ENCODE assay signal across 11 cellular contexts in genomic region chr9:121317737-121318630, GRCh38. TPM values are rescaled to one million over a fixed set of nuclear protein-coding genes. Genes with fewer than 3 reads are reported as not detected.
DNase-seq lines count a peak whose midpoint lies in the region; ATAC-seq and TF ChIP-seq lines count a peak whose summit lies in the region.
"Had no signal": no experiment of that assay in that cellular context is flagged by ENCODE, and none has a peak within 500 bp of the region (broad histone marks: within the 10 kb centered on the region; RNA-seq: fewer than 3 reads in every experiment).

No MANE protein-coding gene starts in this region.

- ATAC-seq in Right ventricle myocardium superior (ENCODE audit: poor library complexity) (peak; percentile 65), GM18520 (IDR thresholded peaks at IDR 0.05; ENCODE audit: unreplicated experiment) (no peak)

- intact Hi-C loops in breast epithelium (cut with DNase I; ENCODE audit: low total_unique reads): loop anchor here (10.0 kb wide), 1 partner anchor 103 kb away; no protein-coding TSS in a partner anchor
- intact Hi-C loops in Right ventricle myocardium superior (cut with DNase I): loop anchor here (5.0 kb wide), 3 partner anchors 59 to 106 kb away; no protein-coding TSS in a partner anchor
- intact Hi-C loops in ovary (cut with DNase I): loop anchor here in 3 of 4 donors (5.0 kb wide), 4 partner anchors 41 to 106 kb away; no protein-coding TSS in a partner anchor
- intact Hi-C loops in transverse colon (cut with DNase I; ENCODE audit: low total_unique reads): loop anchor here (5.0 kb wide), 1 partner anchor 84 kb away; no protein-coding TSS in a partner anchor

- peaks cover 13% of the 10 kb centered on the region for H3K36me3 ChIP-seq in breast epithelium
- no peaks in the 10 kb centered on the region for H3K36me3 ChIP-seq in ovary
- peaks cover 0 to 56% (median 18%) of the 10 kb centered on the region in 4 donors for H3K36me3 ChIP-seq in transverse colon

- H3K4me1 ChIP-seq in breast epithelium (no peaks in the 10 kb centered on the region), ovary (ENCODE audit: insufficient read depth) (peaks cover 7% of the 10 kb centered on the region), transverse colon (peaks cover 11 to 40% (median 14%) of the 10 kb centered on the region in 4 donors)

- no peak overlapping the region for H3K4me3 ChIP-seq in breast epithelium
- H3K4me3 ChIP-seq in ovary: no peak overlapping the region
- H3K4me3 ChIP-seq in transverse colon: no peak overlapping the region

- 28 to 40% (median 32%) methylated on average over 5 to 6 of the region's 6 CpGs for WGBS in ovary, 3 donors
- WGBS in transverse colon (ENCODE audit: low coverage in 1 of 2), 2 donors: 35 to 43% methylated on average over 1 to 4 of the region's 6 CpGs

- no peak for TF ChIP-seq CTCF in breast epithelium (IDR thresholded peaks at IDR 0.05)
- TF ChIP-seq CTCF in ovary (IDR thresholded peaks at IDR 0.05): no peak
- TF ChIP-seq CTCF in transverse colon (IDR thresholded peaks at IDR 0.05): no peak

- H3K27ac ChIP-seq in breast epithelium (peak overlapping the region; percentile 78 to 95), ovary (peak overlapping the region; percentile 44 to 56), transverse colon (peak overlapping the region; percentile 34 to 87 (median 84))
- H3K27ac ChIP-seq: VCaP had no signal

- DNase-seq in breast epithelium (ENCODE audit: low spot score in 2 of 2): no peak
- DNase-seq in Right ventricle myocardium superior: peak; percentile 86
- peak in 4 of 5 donors; percentile 58 to 82 (median 75) for DNase-seq in ovary
- DNase-seq in transverse colon: no peak
- no peak for DNase-seq in COR-L47 (lab: John Stamatoyannopoulos, UW)
- DNase-seq in RPMI8226: no peak
- DNase-seq: Caco-2, NCI-H1105, NCI-H524 treated with DMSO at 0.1 percent for 48 hours had no signal

- no peaks in the 10 kb centered on the region for H3K9me3 ChIP-seq in breast epithelium
- no peaks in the 10 kb centered on the region for H3K9me3 ChIP-seq in ovary
- no peaks in the 10 kb centered on the region for H3K9me3 ChIP-seq in transverse colon
- H3K9me3 ChIP-seq: Caco-2 had no signal

- TF ChIP-seq POLR2A in breast epithelium (IDR thresholded peaks at IDR 0.05) (no peak), ovary (IDR thresholded peaks at IDR 0.05) (no peak), transverse colon (IDR thresholded peaks at IDR 0.05) (no peak)

- in situ Hi-C loops in transverse colon (cut with MboI; ENCODE audit: low pct_ligation_motif_present in 1 of 4, low pct_unique_long_range_greater_than_20kb in 1 of 4, low sequenced_read_pairs in 3 of 4): loop anchor here in 3 of 4 donors (5.0 to 25.0 kb wide), 2 partner anchors 79 to 106 kb away; partner anchors contain the start of gene RAB14 (in 2 of the 3)

- no peaks in the 10 kb centered on the region for H3K27me3 ChIP-seq in breast epithelium
- no peaks in the 10 kb centered on the region for H3K27me3 ChIP-seq in ovary
- H3K27me3 ChIP-seq in transverse colon: no peaks in the 10 kb centered on the region

- TF ChIP-seq EP300 in ovary (IDR thresholded peaks at IDR 0.05) (no peak), transverse colon (IDR thresholded peaks at IDR 0.05; ENCODE audit: low read depth) (no peak)

RNA-seq across cellular contexts. Expression of gene GSN, which starts 50.0 kb away (rescaled TPM):
- over 10,000 TPM in 1 of 3 donors, 1,000 to 10,000 TPM in 2; 1,290 to 13,922 (median 1,437) TPM for total RNA-seq in breast epithelium
- total RNA-seq in Right ventricle myocardium superior: 837 TPM
- total RNA-seq in ovary: 100 to 1,000 TPM; 188 to 706 (median 295) TPM
- polyA plus RNA-seq in ovary: 100 to 1,000 TPM; 370 to 406 TPM
- 100 to 1,000 TPM; 628 to 986 (median 782) TPM for total RNA-seq in transverse colon

RNA-seq across cellular contexts. Expression of gene STOM, which starts 52.1 kb away (rescaled TPM):
- total RNA-seq in breast epithelium (100 to 1,000 TPM; 263 to 444 (median 334) TPM), Right ventricle myocardium superior (155 TPM), ovary (100 to 1,000 TPM in 5 of 7 donors, 10 to 100 TPM in 2; 73.1 to 205 (median 164) TPM), transverse colon (100 to 1,000 TPM in 2 of 4 donors, 10 to 100 TPM in 2; 78.2 to 195 (median 111) TPM)
- 100 to 1,000 TPM; 114 to 203 TPM for polyA plus RNA-seq in ovary

Comparison
In these comparisons a context has a peak if more than half of its experiments do, and no peak if none do; other contexts are left out.
1. DNase-seq: peak in Right ventricle myocardium superior (single experiment) and ovary (4 of 5); none in breast epithelium (0 of 2), transverse colon (single experiment), COR-L47 (single experiment) and RPMI8226 (single experiment).
2. Peak in every context shown above with its lines, with median percentiles within 50 percentile points of each other: H3K27ac ChIP-seq.